ENCODE assay signal across 29 cellular contexts in the genomic region with DNA sequence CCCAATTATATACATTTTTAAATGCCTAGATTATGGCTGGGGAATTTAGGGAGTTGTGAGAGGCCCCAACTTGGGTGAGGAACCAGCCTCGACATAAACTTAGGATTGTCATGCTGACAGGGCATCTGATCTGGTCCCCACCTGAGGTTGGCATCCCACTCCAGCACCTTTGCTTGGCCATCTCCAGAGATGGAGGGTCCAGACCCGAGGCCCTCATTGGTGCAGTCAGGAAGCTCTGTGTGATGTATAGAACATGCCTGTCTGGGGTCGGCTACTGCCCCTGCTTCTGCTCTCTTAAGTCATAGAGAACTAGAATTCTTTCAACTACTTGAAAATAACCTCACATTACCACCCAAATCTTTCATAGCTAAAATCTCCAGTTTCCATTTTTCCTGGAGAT.
"Had no signal": no experiment of that assay in that cellular context is flagged by ENCODE, and none has a peak within 500 bp of the region (broad histone marks: within the 10 kb centered on the region; RNA-seq: fewer than 3 reads in every experiment).

No MANE protein-coding gene starts in this region.

- H3K4me3 ChIP-seq: colonic mucosa, coronary artery, dorsolateral prefrontal cortex, esophagus muscularis mucosa, esophagus squamous epithelium, gastrocnemius medialis, gastroesophageal sphincter, heart left ventricle, heart right ventricle had no signal

- H3K27me3 ChIP-seq: colonic mucosa, esophagus squamous epithelium, foreskin keratinocyte, gastrocnemius medialis, gastroesophageal sphincter, heart left ventricle had no signal

- DNase-seq: colonic mucosa; cortex of kidney; dermis blood vessel endothelial cell; dorsolateral prefrontal cortex; effector CD4-positive, alpha-beta T cell; effector CD8-positive, alpha-beta T cell; effector memory CD4-positive, alpha-beta T cell; effector memory CD8-positive, alpha-beta T cell; endodermal cell; erythroblast; esophagus squamous epithelium; foreskin fibroblast; foreskin keratinocyte; foreskin melanocyte; gastrocnemius medialis; glutamatergic neuron; head of caudate nucleus; heart left ventricle; heart right ventricle had no signal

- H3K4me1 ChIP-seq: colonic mucosa, esophagus muscularis mucosa, esophagus squamous epithelium, foreskin keratinocyte, gastrocnemius medialis, gastroesophageal sphincter, heart left ventricle, heart right ventricle had no signal

- H3K4me1 Mint-ChIP-seq: endodermal cell had no signal

- H3K36me3 ChIP-seq: colonic mucosa, esophagus muscularis mucosa, gastrocnemius medialis, gastroesophageal sphincter, heart left ventricle, heart right ventricle had no signal

- H3K27ac Mint-ChIP-seq: dendritic cell treated with granulocyte-macrophage colony-stimulating factor and Interleukin-4, amounts not matched to agents 40 ng/mL and 50 ng/mL, for 4 days; effector memory CD8-positive, alpha-beta T cell; endodermal cell had no signal

- H3K27me3 Mint-ChIP-seq: effector memory CD8-positive, alpha-beta T cell had no signal

- H3K4me3 Mint-ChIP-seq: dendritic cell treated with granulocyte-macrophage colony-stimulating factor and Interleukin-4, amounts not matched to agents 40 ng/mL and 50 ng/mL, for 4 days; effector memory CD8-positive, alpha-beta T cell; endodermal cell had no signal

- H3K9me3 Mint-ChIP-seq: dendritic cell treated with granulocyte-macrophage colony-stimulating factor and Interleukin-4, amounts not matched to agents 40 ng/mL and 50 ng/mL, for 4 days; effector memory CD8-positive, alpha-beta T cell; endodermal cell had no signal

- H3K27ac ChIP-seq: colonic mucosa, coronary artery, dorsolateral prefrontal cortex, epithelial cell of prostate, esophagus muscularis mucosa, esophagus squamous epithelium, foreskin keratinocyte, gastrocnemius medialis, gastroesophageal sphincter, heart left ventricle, heart right ventricle had no signal

- FAIRE-seq: colon, endometrium, endothelial cell of umbilical vein, frontal cortex had no signal

- H3K9me3 ChIP-seq: colonic mucosa, esophagus muscularis mucosa, esophagus squamous epithelium, gastrocnemius medialis, gastroesophageal sphincter, heart left ventricle, heart right ventricle had no signal

- ATAC-seq: effector memory CD8-positive, alpha-beta T cell; esophagus mucosa; foreskin keratinocyte; gastrocnemius medialis; gastroesophageal sphincter; heart left ventricle; heart right ventricle had no signal
